1 cellular context compared by ENCODE assay signal in genomic region chr6:104640141-104640700, GRCh38.
TF ChIP-seq lines count a peak whose summit lies in the region.

No MANE protein-coding gene starts in this region.

TF ChIP-seq in GM12878, 131 proteins besides CTCF, POLR2A, EP300 and RAD21 (continued from another document):
- TF ChIP-seq ZNF592 (IDR thresholded peaks at IDR 0.05) = no peak
- TF ChIP-seq, protein P1, sequence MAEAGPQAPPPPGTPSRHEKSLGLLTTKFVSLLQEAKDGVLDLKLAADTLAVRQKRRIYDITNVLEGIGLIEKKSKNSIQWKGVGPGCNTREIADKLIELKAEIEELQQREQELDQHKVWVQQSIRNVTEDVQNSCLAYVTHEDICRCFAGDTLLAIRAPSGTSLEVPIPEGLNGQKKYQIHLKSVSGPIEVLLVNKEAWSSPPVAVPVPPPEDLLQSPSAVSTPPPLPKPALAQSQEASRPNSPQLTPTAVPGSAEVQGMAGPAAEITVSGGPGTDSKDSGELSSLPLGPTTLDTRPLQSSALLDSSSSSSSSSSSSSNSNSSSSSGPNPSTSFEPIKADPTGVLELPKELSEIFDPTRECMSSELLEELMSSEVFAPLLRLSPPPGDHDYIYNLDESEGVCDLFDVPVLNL (IDR thresholded peaks at IDR 0.05; ENCODE audit: low read depth, low read length) = no peak
- no peak for TF ChIP-seq YBX1 (IDR thresholded peaks at IDR 0.05)
- TF ChIP-seq E2F8 (IDR thresholded peaks at IDR 0.05; ENCODE audit: low read depth, partially characterized antibody) = no peak
- TF ChIP-seq PML (IDR thresholded peaks at IDR 0.05; ENCODE audit: low read length) = no peak
- TF ChIP-seq ZNF274 (IDR thresholded peaks at IDR 0.05; ENCODE audit: insufficient read depth, insufficient read length) = no peak
- TF ChIP-seq SPI1 (IDR thresholded peaks at IDR 0.05; ENCODE audit: borderline replicate concordance, insufficient read depth, low read depth, low read length) = no peak
- no peak for TF ChIP-seq MTA2 (IDR thresholded peaks at IDR 0.05; ENCODE audit: low read depth)
- no peak for TF ChIP-seq MTA3 (IDR thresholded peaks at IDR 0.05; ENCODE audit: borderline replicate concordance, low read length)
- no peak for TF ChIP-seq ZSCAN29 (IDR thresholded peaks at IDR 0.05)
- no peak for TF ChIP-seq EZH2 (IDR thresholded peaks at IDR 0.05; ENCODE audit: borderline replicate concordance, control insufficient read depth, low read depth, low read length)
